In genomic region chr17:17241656-17242055, GRCh38 we compare ENCODE assay signal across 22 cellular contexts.
"Had no signal": no experiment of that assay in that cellular context is flagged by ENCODE, and none has a peak within 500 bp of the region (broad histone marks: within the 10 kb centered on the region; RNA-seq: fewer than 3 reads in every experiment).

No MANE protein-coding gene starts in this region.

- H3K27me3 Mint-ChIP-seq: activated CD4-positive, alpha-beta memory T cell treated with anti-CD3 and anti-CD28 coated beads, Interleukin-2, amount 10 ng/mL, durations not matched to agents 7 days and 5 days; activated CD4-positive, alpha-beta T cell treated with anti-CD3 and anti-CD28 coated beads, Interleukin-2, amount 10 ng/mL, durations not matched to agents 7 days and 5 days; activated CD8-positive, alpha-beta memory T cell treated with anti-CD3 and anti-CD28 coated beads, Interleukin-2, amount 10 ng/mL, durations not matched to agents 7 days and 5 days; activated naive CD8-positive, alpha-beta T cell treated with anti-CD3 and anti-CD28 coated beads, Interleukin-2, amount 10 ng/mL, durations not matched to agents 7 days and 5 days; activated T-cell treated with anti-CD3 and anti-CD28 coated beads, Interleukin-2, amount 50 U/mL, for 24 hours had no signal

- H3K4me3 Mint-ChIP-seq: activated CD4-positive, alpha-beta memory T cell treated with anti-CD3 and anti-CD28 coated beads, Interleukin-2, amount 10 ng/mL, durations not matched to agents 7 days and 5 days; activated CD4-positive, alpha-beta T cell treated with anti-CD3 and anti-CD28 coated beads, Interleukin-2, amount 10 ng/mL, durations not matched to agents 7 days and 5 days; activated CD8-positive, alpha-beta memory T cell treated with anti-CD3 and anti-CD28 coated beads, Interleukin-2, amount 10 ng/mL, durations not matched to agents 7 days and 5 days; activated naive CD4-positive, alpha-beta T cell treated with anti-CD3 and anti-CD28 coated beads, Interleukin-2, amount 10 ng/mL, durations not matched to agents 7 days and 5 days; activated naive CD8-positive, alpha-beta T cell treated with anti-CD3 and anti-CD28 coated beads, Interleukin-2, amount 10 ng/mL, durations not matched to agents 7 days and 5 days; activated T-cell treated with anti-CD3 and anti-CD28 coated beads, Interleukin-2, amount 50 U/mL, for 24 hours; activated T-cell treated with anti-CD3 and anti-CD28 coated beads, Interleukin-2, amount 50 U/mL, for 72 hours; endodermal cell had no signal

- H3K27ac Mint-ChIP-seq: activated CD4-positive, alpha-beta memory T cell treated with anti-CD3 and anti-CD28 coated beads, Interleukin-2, amount 10 ng/mL, durations not matched to agents 7 days and 5 days; activated CD4-positive, alpha-beta T cell treated with anti-CD3 and anti-CD28 coated beads, Interleukin-2, amount 10 ng/mL, durations not matched to agents 7 days and 5 days; activated CD8-positive, alpha-beta memory T cell treated with anti-CD3 and anti-CD28 coated beads, Interleukin-2, amount 10 ng/mL, durations not matched to agents 7 days and 5 days; activated naive CD4-positive, alpha-beta T cell treated with anti-CD3 and anti-CD28 coated beads, Interleukin-2, amount 10 ng/mL, durations not matched to agents 7 days and 5 days; activated naive CD8-positive, alpha-beta T cell treated with anti-CD3 and anti-CD28 coated beads, Interleukin-2, amount 10 ng/mL, durations not matched to agents 7 days and 5 days; activated T-cell treated with anti-CD3 and anti-CD28 coated beads, Interleukin-2, amount 50 U/mL, for 24 hours; activated T-cell treated with anti-CD3 and anti-CD28 coated beads, Interleukin-2, amount 50 U/mL, for 72 hours; brain; endodermal cell had no signal

- ATAC-seq: activated CD8-positive, alpha-beta memory T cell treated with anti-CD3 and anti-CD28 coated beads, Interleukin-2, amount 10 ng/mL, durations not matched to agents 7 days and 5 days; activated naive CD4-positive, alpha-beta T cell treated with anti-CD3 and anti-CD28 coated beads, Interleukin-2, amount 50 U/mL, for 72 hours; activated T-cell treated with anti-CD3 and anti-CD28 coated beads, Interleukin-2, amount 50 U/mL, for 72 hours; esophagus mucosa had no signal

- DNase-seq: activated CD4-positive, alpha-beta memory T cell treated with anti-CD3 and anti-CD28 coated beads, Interleukin-2, amount 10 ng/mL, durations not matched to agents 7 days and 5 days; activated CD4-positive, alpha-beta T cell treated with anti-CD3 and anti-CD28 coated beads for 1 hour; activated CD4-positive, alpha-beta T cell treated with anti-CD3 and anti-CD28 coated beads for 4 hours; activated CD4-positive, alpha-beta T cell treated with anti-CD3 and anti-CD28 coated beads, Interleukin-2, amount 10 ng/mL, durations not matched to agents 7 days and 5 days; activated CD4-positive, alpha-beta T cell treated with anti-CD3 and anti-CD28 coated beads, Interleukin-2, amount 50 U/mL, for 4 hours; activated CD8-positive, alpha-beta memory T cell treated with anti-CD3 and anti-CD28 coated beads, Interleukin-2, amount 10 ng/mL, durations not matched to agents 7 days and 5 days; activated CD8-positive, alpha-beta memory T cell treated with anti-CD3 and anti-CD28 coated beads, Interleukin-2, amount 50 U/mL, for 4 hours; activated gamma-delta T cell; activated naive CD4-positive, alpha-beta T cell; activated naive CD4-positive, alpha-beta T cell treated with anti-CD3 and anti-CD28 coated beads, Interleukin-2, amount 10 ng/mL, durations not matched to agents 7 days and 5 days; activated naive CD8-positive, alpha-beta T cell treated with anti-CD3 and anti-CD28 coated beads, Interleukin-2, amount 10 ng/mL, durations not matched to agents 7 days and 5 days; activated T-cell treated with anti-CD3 and anti-CD28 coated beads, Interleukin-2, amount 50 U/mL, for 24 hours; activated T-cell treated with anti-CD3 and anti-CD28 coated beads, Interleukin-2, amount 50 U/mL, for 72 hours; caudate nucleus; colonic mucosa; effector CD8-positive, alpha-beta T cell; endodermal cell; foreskin fibroblast; hippocampal formation had no signal

- H3K9me3 Mint-ChIP-seq: activated CD4-positive, alpha-beta memory T cell treated with anti-CD3 and anti-CD28 coated beads, Interleukin-2, amount 10 ng/mL, durations not matched to agents 7 days and 5 days; activated CD4-positive, alpha-beta T cell treated with anti-CD3 and anti-CD28 coated beads, Interleukin-2, amount 10 ng/mL, durations not matched to agents 7 days and 5 days; activated naive CD4-positive, alpha-beta T cell treated with anti-CD3 and anti-CD28 coated beads, Interleukin-2, amount 10 ng/mL, durations not matched to agents 7 days and 5 days; activated naive CD4-positive, alpha-beta T cell treated with anti-CD3 and anti-CD28 coated beads, Interleukin-2, amount 50 U/mL, for 72 hours; activated naive CD8-positive, alpha-beta T cell treated with anti-CD3 and anti-CD28 coated beads, Interleukin-2, amount 10 ng/mL, durations not matched to agents 7 days and 5 days; activated T-cell treated with anti-CD3 and anti-CD28 coated beads, Interleukin-2, amount 50 U/mL, for 24 hours; activated T-cell treated with anti-CD3 and anti-CD28 coated beads, Interleukin-2, amount 50 U/mL, for 72 hours; endodermal cell had no signal
